Comparison of ENCODE assay signal across 17 cellular contexts in the genomic region with DNA sequence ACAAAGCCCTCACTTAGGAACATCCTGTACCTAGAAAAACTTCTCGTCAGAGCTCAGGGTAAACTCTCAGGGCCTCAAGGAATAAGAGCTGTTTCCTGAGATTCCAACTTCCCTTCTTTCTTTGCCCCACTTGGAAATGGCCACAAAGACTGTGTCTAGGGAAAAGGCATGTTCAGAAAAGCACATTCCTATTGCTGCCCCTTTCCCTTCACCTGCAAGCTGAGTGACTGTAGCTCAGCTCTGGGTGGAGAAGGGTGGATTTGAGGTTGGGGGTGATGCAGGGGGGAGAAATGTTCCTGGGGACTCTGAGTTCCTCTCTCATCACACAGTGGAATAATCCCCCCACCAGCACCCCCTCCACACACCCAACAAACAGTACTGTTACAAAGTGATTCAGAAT. TPM values are rescaled to one million over a fixed set of nuclear protein-coding genes. Genes with fewer than 3 reads are reported as not detected.
A peak's percentile ranks its signal among the peaks of the same experiment; 100 is the strongest.
DNase-seq lines count a peak whose midpoint lies in the region; ATAC-seq and TF ChIP-seq lines count a peak whose summit lies in the region.
"Had no signal": no experiment of that assay in that cellular context is flagged by ENCODE, and none has a peak within 500 bp of the region (broad histone marks: within the 10 kb centered on the region; RNA-seq: fewer than 3 reads in every experiment).

No MANE protein-coding gene starts in this region.

- H3K4me1 ChIP-seq in left ventricle myocardium inferior = peaks cover 55% of the 10 kb centered on the region
- peaks cover 8 to 63% (median 32%) of the 10 kb centered on the region in 3 donors for H3K4me1 ChIP-seq in gastroesophageal sphincter
- H3K4me1 ChIP-seq in gastrocnemius medialis = peaks cover 32 to 48% of the 10 kb centered on the region in 2 donors

- WGBS in gastroesophageal sphincter (ENCODE audit: low coverage in 1 of 2), 2 donors = 40 to 63% methylated on average over 1 of the region's 1 CpG

- DNase-seq in left ventricle myocardium inferior (no peak), left ventricle myocardium superior (no peak), gastrocnemius medialis (no peak), kidney glomerular epithelial cell (lab: John Stamatoyannopoulos, UW) (no peak), NCI-H526 treated with DMSO at 0.1 percent for 48 hours (lab: John Stamatoyannopoulos, UW) (no peak)
- DNase-seq in stimulated activated CD4-positive, alpha-beta T cell treated with anti-CD3 and anti-CD28 coated beads, Interleukin-4, amount 100 ng/mL, for 1 hour = no peak
- DNase-seq: activated CD4-positive, alpha-beta T cell treated with anti-CD3 and anti-CD28 coated beads, Interleukin-2, amount 50 U/mL, for 48 hours; Calu3; effector memory CD4-positive, alpha-beta T cell; KG1; NCI-H345 had no signal

- H3K9me3 ChIP-seq in left ventricle myocardium inferior (replicated peaks) (no peaks in the 10 kb centered on the region), gastroesophageal sphincter (no peaks in the 10 kb centered on the region), gastrocnemius medialis (no peaks in the 10 kb centered on the region)

- H3K27me3 ChIP-seq in left ventricle myocardium inferior (ENCODE audit: low read depth) (no peaks in the 10 kb centered on the region), gastroesophageal sphincter (no peaks in the 10 kb centered on the region), gastrocnemius medialis (no peaks in the 10 kb centered on the region)

- no peak for TF ChIP-seq POLR2A in gastroesophageal sphincter (IDR thresholded peaks at IDR 0.05)
- no peak for TF ChIP-seq POLR2A in gastrocnemius medialis (IDR thresholded peaks at IDR 0.05)

- H3K36me3 ChIP-seq in left ventricle myocardium inferior (no peaks in the 10 kb centered on the region), gastroesophageal sphincter (peaks cover 0 to 15% of the 10 kb centered on the region in 2 donors), gastrocnemius medialis (no peaks in the 10 kb centered on the region)

- ATAC-seq in left ventricle myocardium superior (no peak), gastroesophageal sphincter (no peak), gastrocnemius medialis (peak; percentile 29 to 47), GM18909 (IDR thresholded peaks at IDR 0.05; ENCODE audit: poor library complexity, unreplicated experiment) (no peak)

- intact Hi-C loops in left ventricle myocardium inferior (cut with micrococcal nuclease) (loop anchor here (5.0 kb wide), 2 partner anchors 49 to 119 kb away; no protein-coding TSS in a partner anchor), left ventricle myocardium superior (cut with micrococcal nuclease) (loop anchor here (5.0 kb wide), 1 partner anchor 49 kb away; no protein-coding TSS in a partner anchor), gastrocnemius medialis (cut with DNase I; ENCODE audit: low total_unique reads) (loop anchor here (5.0 to 10.0 kb wide), 2 partner anchors 39 to 476 kb away; a partner anchor contains a TSS)

- H3K4me3 ChIP-seq in left ventricle myocardium inferior (no peak overlapping the region), gastroesophageal sphincter (no peak overlapping the region), gastrocnemius medialis (no peak overlapping the region)

- H3K27ac ChIP-seq in left ventricle myocardium inferior (replicated peaks) = peak overlapping the region; percentile 95
- H3K27ac ChIP-seq in gastroesophageal sphincter = peak overlapping the region; percentile 69 to 86 (median 84)
- peak overlapping the region; percentile 76 to 85 (median 81) for H3K27ac ChIP-seq in gastrocnemius medialis

- TF ChIP-seq EP300 in gastroesophageal sphincter (IDR thresholded peaks at IDR 0.05) = no peak

- in situ Hi-C loops in gastrocnemius medialis (cut with MboI; ENCODE audit: low sequenced_read_pairs in 4 of 4) = loop anchor here in 3 of 4 donors (10.0 kb wide), 2 partner anchors 56 to 116 kb away; a partner anchor contains a TSS

- TF ChIP-seq CTCF in left ventricle myocardium inferior (IDR thresholded peaks at IDR 0.05; ENCODE audit: borderline replicate concordance) (no peak), gastroesophageal sphincter (IDR thresholded peaks at IDR 0.05) (no peak), gastrocnemius medialis (IDR thresholded peaks at IDR 0.05 in 4 of 5, conservative IDR thresholded peaks at IDR 0.05 in 1 of 5) (no peak)

RNA-seq across cellular contexts. Expression of a gene that starts 6.8 kb away (rescaled TPM):
- total RNA-seq in left ventricle myocardium inferior (0.49 TPM), left ventricle myocardium superior (0.30 TPM), gastroesophageal sphincter (1 to 10 TPM in 2 of 4 donors, under 1 TPM in 2; 0.42 to 1.9 (median 0.75) TPM), gastrocnemius medialis (under 1 TPM in 1 of 4 donors, not detected in 3; 0.16 TPM)
- total RNA-seq: activated T-helper 2 cell treated with anti-CD3 and anti-CD28 coated beads, Interferon-gamma antibody, Interleukin-2, Interleukin-4, amounts not matched to agents 10 μg/mL and 5 μg/mL and 100 μg/mL, durations not matched to agents 14 hours and 24 hours and 36 hours; Calu3; fibroblast of villous mesenchyme; mononuclear cell; SK-MEL-5 had no signal

RNA-seq across cellular contexts. Expression of a gene that starts 12.7 kb away (rescaled TPM):
- 24.2 TPM for total RNA-seq in left ventricle myocardium inferior
- 19.9 TPM for total RNA-seq in left ventricle myocardium superior
- total RNA-seq in gastroesophageal sphincter = 10 to 100 TPM; 17.0 to 20.0 (median 18.8) TPM
- total RNA-seq in gastrocnemius medialis = 10 to 100 TPM; 15.1 to 24.8 (median 20.5) TPM

RNA-seq across cellular contexts. Expression of a gene that starts 40.1 kb away (rescaled TPM):
- total RNA-seq in left ventricle myocardium inferior (34.8 TPM), left ventricle myocardium superior (37.6 TPM), gastroesophageal sphincter (10 to 100 TPM; 19.3 to 56.8 (median 25.5) TPM), gastrocnemius medialis (10 to 100 TPM; 17.0 to 27.0 (median 22.3) TPM)

RNA-seq across cellular contexts. Expression of a gene that starts 54.5 kb away (rescaled TPM):
- total RNA-seq in left ventricle myocardium inferior (25.3 TPM), left ventricle myocardium superior (23.7 TPM), gastroesophageal sphincter (10 to 100 TPM; 40.7 to 66.8 (median 53.3) TPM), gastrocnemius medialis (10 to 100 TPM; 28.3 to 62.6 (median 45.6) TPM)

Comparison
In these comparisons a context has a peak if more than half of its experiments do, and no peak if none do; other contexts are left out.
1. ATAC-seq: peak in gastrocnemius medialis (2 of 2); none in left ventricle myocardium superior (single experiment), gastroesophageal sphincter (single experiment) and GM18909 (single experiment).
2. Peak in every context shown above with its lines, with median percentiles within 50 percentile points of each other: H3K27ac ChIP-seq.